ENCODE assay signal across 17 cellular contexts in genomic region chr1:158126425-158126824, GRCh38. TPM values are rescaled to one million over a fixed set of nuclear protein-coding genes. Genes with fewer than 3 reads are reported as not detected.
DNase-seq lines count a peak whose midpoint lies in the region; ATAC-seq and TF ChIP-seq lines count a peak whose summit lies in the region.
"Had no signal": no experiment of that assay in that cellular context is flagged by ENCODE, and none has a peak within 500 bp of the region (broad histone marks: within the 10 kb centered on the region; RNA-seq: fewer than 3 reads in every experiment).

No MANE protein-coding gene starts in this region.

- peak overlapping the region; percentile 85 for H3K4me3 ChIP-seq in KMS-11 (IDR thresholded peaks at IDR 0.05; ENCODE audit: insufficient read depth, low read depth, low read length)
- H3K4me3 ChIP-seq: lung, vagina had no signal

- CTCF ChIA-PET in activated CD4-positive, alpha-beta T cell treated with anti-CD3 and anti-CD28 coated beads, Interleukin-2, amount 10 ng/mL, durations not matched to agents 7 days and 5 days (lab: Charles Lee) = interaction anchor here (0.8 kb wide), 1 partner anchor 31 kb away, joined by 4 read pairs; no protein-coding TSS in a partner anchor

- H3K4me1 Mint-ChIP-seq in activated CD4-positive, alpha-beta T cell treated with anti-CD3 and anti-CD28 coated beads, Interleukin-2, amount 10 ng/mL, durations not matched to agents 7 days and 5 days = peaks cover 15% of the 10 kb centered on the region
- H3K4me1 Mint-ChIP-seq in activated CD4-positive, alpha-beta T cell treated with anti-CD3 and anti-CD28 coated beads, Interleukin-2, amount 10 ng/mL, durations not matched to agents 24 days and 14 days = peaks cover 4% of the 10 kb centered on the region
- no peaks in the 10 kb centered on the region for H3K4me1 Mint-ChIP-seq in stimulated activated effector memory CD8-positive, alpha-beta T cell treated with anti-CD3 and anti-CD28 coated beads, Interleukin-12 subunit alpha, Interleukin-12 subunit beta, amount 100 ng/mL, for 72 hours
- H3K4me1 Mint-ChIP-seq: activated naive CD4-positive, alpha-beta T cell treated with anti-CD3 and anti-CD28 coated beads, Interleukin-2, amount 10 ng/mL, durations not matched to agents 7 days and 5 days had no signal

- H3K4me1 ChIP-seq in KMS-11 (ENCODE audit: low read depth, poor library complexity, severe bottlenecking) = peaks cover 31% of the 10 kb centered on the region
- H3K4me1 ChIP-seq: vagina had no signal

- no peaks in the 10 kb centered on the region for H3K36me3 Mint-ChIP-seq in activated CD4-positive, alpha-beta T cell treated with anti-CD3 and anti-CD28 coated beads, Interleukin-2, amount 10 ng/mL, durations not matched to agents 7 days and 5 days (ENCODE audit: low read depth)
- no peaks in the 10 kb centered on the region for H3K36me3 Mint-ChIP-seq in activated CD4-positive, alpha-beta T cell treated with anti-CD3 and anti-CD28 coated beads, Interleukin-2, amount 10 ng/mL, durations not matched to agents 24 days and 14 days (ENCODE audit: low read depth)
- peaks cover 6% of the 10 kb centered on the region for H3K36me3 Mint-ChIP-seq in stimulated activated effector memory CD8-positive, alpha-beta T cell treated with anti-CD3 and anti-CD28 coated beads, Interleukin-12 subunit alpha, Interleukin-12 subunit beta, amount 100 ng/mL, for 72 hours
- H3K36me3 Mint-ChIP-seq: activated naive CD4-positive, alpha-beta T cell treated with anti-CD3 and anti-CD28 coated beads, Interleukin-2, amount 10 ng/mL, durations not matched to agents 7 days and 5 days had no signal

- H3K9ac ChIP-seq in KMS-11 = no peak overlapping the region

- H3K27ac Mint-ChIP-seq in activated CD4-positive, alpha-beta T cell treated with anti-CD3 and anti-CD28 coated beads, Interleukin-2, amount 10 ng/mL, durations not matched to agents 7 days and 5 days = no peak overlapping the region
- no peak overlapping the region for H3K27ac Mint-ChIP-seq in activated CD4-positive, alpha-beta T cell treated with anti-CD3 and anti-CD28 coated beads, Interleukin-2, amount 10 ng/mL, durations not matched to agents 24 days and 14 days
- H3K27ac Mint-ChIP-seq in stimulated activated effector memory CD8-positive, alpha-beta T cell treated with anti-CD3 and anti-CD28 coated beads, Interleukin-12 subunit alpha, Interleukin-12 subunit beta, amount 100 ng/mL, for 72 hours = no peak overlapping the region
- H3K27ac Mint-ChIP-seq: activated naive CD4-positive, alpha-beta T cell treated with anti-CD3 and anti-CD28 coated beads, Interleukin-2, amount 10 ng/mL, durations not matched to agents 7 days and 5 days; stimulated activated naive CD8-positive, alpha-beta T cell treated with anti-CD3 and anti-CD28 coated beads, Interleukin-15, Interleukin-2, amounts not matched to agents 100 ng/mL and 50 ng/mL, for 24 hours had no signal

- H3K27ac ChIP-seq in KMS-11 = peak overlapping the region; percentile 32; the same call in 1 of the 2 replicates
- H3K27ac ChIP-seq: vagina had no signal

- POLR2A ChIA-PET in activated CD4-positive, alpha-beta T cell treated with anti-CD3 and anti-CD28 coated beads, Interleukin-2, amount 10 ng/mL, durations not matched to agents 7 days and 5 days (lab: Charles Lee) = no interaction called here

- H3K79me2 ChIP-seq in KMS-11 (ENCODE audit: insufficient read depth, low read depth) = no peaks in the 10 kb centered on the region

- H3K36me3 ChIP-seq in KMS-11 (ENCODE audit: insufficient read depth) = no peaks in the 10 kb centered on the region
- H3K36me3 ChIP-seq: vagina had no signal

- peak overlapping the region; percentile 39 for H3K4me2 ChIP-seq in KMS-11

- H3K27me3 ChIP-seq in KMS-11 (ENCODE audit: insufficient read depth, low read depth) = peaks cover 75% of the 10 kb centered on the region
- H3K27me3 ChIP-seq: vagina had no signal

- intact Hi-C loops in activated CD4-positive, alpha-beta T cell treated with anti-CD3 and anti-CD28 coated beads, Interleukin-2, amount 10 ng/mL, durations not matched to agents 24 days and 14 days (cut with micrococcal nuclease) = no loop called here

- no peak overlapping the region for H2AFZ ChIP-seq in KMS-11 (ENCODE audit: low read depth)

- H3K27me3 Mint-ChIP-seq in activated CD4-positive, alpha-beta T cell treated with anti-CD3 and anti-CD28 coated beads, Interleukin-2, amount 10 ng/mL, durations not matched to agents 7 days and 5 days = peaks cover 26% of the 10 kb centered on the region
- H3K27me3 Mint-ChIP-seq in activated CD4-positive, alpha-beta T cell treated with anti-CD3 and anti-CD28 coated beads, Interleukin-2, amount 10 ng/mL, durations not matched to agents 24 days and 14 days = peaks cover 18% of the 10 kb centered on the region

- no peaks in the 10 kb centered on the region for H3K9me3 Mint-ChIP-seq in activated CD4-positive, alpha-beta T cell treated with anti-CD3 and anti-CD28 coated beads, Interleukin-2, amount 10 ng/mL, durations not matched to agents 7 days and 5 days
- H3K9me3 Mint-ChIP-seq in activated CD4-positive, alpha-beta T cell treated with anti-CD3 and anti-CD28 coated beads, Interleukin-2, amount 10 ng/mL, durations not matched to agents 24 days and 14 days = no peaks in the 10 kb centered on the region
- no peaks in the 10 kb centered on the region for H3K9me3 Mint-ChIP-seq in stimulated activated effector memory CD8-positive, alpha-beta T cell treated with anti-CD3 and anti-CD28 coated beads, Interleukin-12 subunit alpha, Interleukin-12 subunit beta, amount 100 ng/mL, for 72 hours
- H3K9me3 Mint-ChIP-seq: activated naive CD4-positive, alpha-beta T cell treated with anti-CD3 and anti-CD28 coated beads, Interleukin-2, amount 10 ng/mL, durations not matched to agents 7 days and 5 days; stimulated activated naive CD8-positive, alpha-beta T cell treated with anti-CD3 and anti-CD28 coated beads, Interleukin-15, Interleukin-2, amounts not matched to agents 100 ng/mL and 50 ng/mL, for 24 hours had no signal

- no peaks in the 10 kb centered on the region for H4K20me1 ChIP-seq in KMS-11 (ENCODE audit: insufficient read depth)

- H3K4me3 Mint-ChIP-seq in activated CD4-positive, alpha-beta T cell treated with anti-CD3 and anti-CD28 coated beads, Interleukin-2, amount 10 ng/mL, durations not matched to agents 7 days and 5 days = no peak overlapping the region
- H3K4me3 Mint-ChIP-seq in activated CD4-positive, alpha-beta T cell treated with anti-CD3 and anti-CD28 coated beads, Interleukin-2, amount 10 ng/mL, durations not matched to agents 24 days and 14 days = no peak overlapping the region
- H3K4me3 Mint-ChIP-seq in stimulated activated effector memory CD8-positive, alpha-beta T cell treated with anti-CD3 and anti-CD28 coated beads, Interleukin-12 subunit alpha, Interleukin-12 subunit beta, amount 100 ng/mL, for 72 hours = no peak overlapping the region
- H3K4me3 Mint-ChIP-seq: activated naive CD4-positive, alpha-beta T cell treated with anti-CD3 and anti-CD28 coated beads, Interleukin-2, amount 10 ng/mL, durations not matched to agents 7 days and 5 days; stimulated activated naive CD8-positive, alpha-beta T cell treated with anti-CD3 and anti-CD28 coated beads, Interleukin-15, Interleukin-2, amounts not matched to agents 100 ng/mL and 50 ng/mL, for 24 hours had no signal

- peak; percentile 69 for ATAC-seq in HG02623 (IDR thresholded peaks at IDR 0.05; ENCODE audit: unreplicated experiment)
- peak; percentile 65 for ATAC-seq in stimulated activated effector memory CD8-positive, alpha-beta T cell treated with anti-CD3 and anti-CD28 coated beads, Interleukin-12 subunit alpha, Interleukin-12 subunit beta, amount 100 ng/mL, for 72 hours
- ATAC-seq in HG03460 (IDR thresholded peaks at IDR 0.05; ENCODE audit: unreplicated experiment) = no peak
- ATAC-seq in GM21825 (IDR thresholded peaks at IDR 0.05; ENCODE audit: unreplicated experiment) = no peak
- ATAC-seq: Panc1 had no signal

- TF ChIP-seq CTCF in KMS-11 (conservative IDR thresholded peaks at IDR 0.05; ENCODE audit: low read depth, low read length) = no peak; the same call in 1 of the 2 replicates

- peak; percentile 6 for DNase-seq in activated CD4-positive, alpha-beta T cell treated with anti-CD3 and anti-CD28 coated beads, Interleukin-2, amount 10 ng/mL, durations not matched to agents 7 days and 5 days
- no peak for DNase-seq in activated CD4-positive, alpha-beta T cell treated with anti-CD3 and anti-CD28 coated beads, Interleukin-2, amount 10 ng/mL, durations not matched to agents 24 days and 14 days
- no peak for DNase-seq in stimulated activated effector memory CD8-positive, alpha-beta T cell treated with anti-CD3 and anti-CD28 coated beads, Interleukin-12 subunit alpha, Interleukin-12 subunit beta, amount 100 ng/mL, for 72 hours (ENCODE audit: low spot score in 2 of 2)
- no peak for DNase-seq in COLO668 (lab: John Stamatoyannopoulos, UW; ENCODE audit: unreplicated experiment)
- DNase-seq: activated naive CD4-positive, alpha-beta T cell treated with anti-CD3 and anti-CD28 coated beads, Interleukin-2, amount 10 ng/mL, durations not matched to agents 7 days and 5 days; effector memory CD4-positive, alpha-beta T cell; Karpas-422; NCI-H187 treated with DMSO at 0.1 percent for 48 hours; NCI-H524 treated with DMSO at 0.1 percent for 48 hours had no signal

RNA-seq across cellular contexts. Expression of gene CD1D, which starts 54.3 kb away (rescaled TPM):
- total RNA-seq in activated CD4-positive, alpha-beta T cell treated with anti-CD3 and anti-CD28 coated beads, Interleukin-2, amount 10 ng/mL, durations not matched to agents 7 days and 5 days = not detected
- not detected in 2 replicates for total RNA-seq in activated CD4-positive, alpha-beta T cell treated with anti-CD3 and anti-CD28 coated beads, Interleukin-2, amount 10 ng/mL, durations not matched to agents 24 days and 14 days

Comparison
In these comparisons a context has a peak if more than half of its experiments do, and no peak if none do; other contexts are left out.
1. ATAC-seq: peak in HG02623 (single experiment) and stimulated activated effector memory CD8-positive, alpha-beta T cell treated with anti-CD3 and anti-CD28 coated beads, Interleukin-12 subunit alpha, Interleukin-12 subunit beta, amount 100 ng/mL, for 72 hours (single experiment); none in HG03460 (single experiment) and GM21825 (single experiment).